In genomic region chr1:103254691-103255090, GRCh38 we compare ENCODE assay signal across 17 cellular contexts.
DNase-seq lines count a peak whose midpoint lies in the region; TF ChIP-seq lines count a peak whose summit lies in the region.
"Had no signal": no experiment of that assay in that cellular context is flagged by ENCODE, and none has a peak within 500 bp of the region (broad histone marks: within the 10 kb centered on the region; RNA-seq: fewer than 3 reads in every experiment).

No MANE protein-coding gene starts in this region.

- no peak for TF ChIP-seq CTCF in HFFc6 (IDR thresholded peaks at IDR 0.05)
- TF ChIP-seq CTCF in brain microvascular endothelial cell (IDR thresholded peaks at IDR 0.05; ENCODE audit: low read depth, low read length, missing control alignments): no peak
- TF ChIP-seq CTCF in fibroblast of lung (conservative IDR thresholded peaks at IDR 0.05 in 1 of 2, IDR thresholded peaks at IDR 0.05 in 1 of 2; ENCODE audit: low read depth in 1 of 2, low read length in 2 of 2): no peak
- no peak for TF ChIP-seq CTCF in osteocyte (IDR thresholded peaks at IDR 0.05)
- no peak for TF ChIP-seq CTCF in BE2C (IDR thresholded peaks at IDR 0.05; ENCODE audit: low read depth, low read length)
- TF ChIP-seq CTCF in progenitor cell of endocrine pancreas (IDR thresholded peaks at IDR 0.05; ENCODE audit: unreplicated experiment): no peak

- H3K4me1 Mint-ChIP-seq in HFFc6 (ENCODE audit: low read depth) (peaks cover 61% of the 10 kb centered on the region), osteocyte (ENCODE audit: unreplicated experiment) (peaks cover 82% of the 10 kb centered on the region), progenitor cell of endocrine pancreas (ENCODE audit: low read depth) (peaks cover 4% of the 10 kb centered on the region)
- no peaks in the 10 kb centered on the region for H3K4me1 Mint-ChIP-seq in activated CD4-positive, alpha-beta memory T cell treated with anti-CD3 and anti-CD28 coated beads for 36 hours (ENCODE audit: low read depth)
- H3K4me1 Mint-ChIP-seq: CD14-positive monocyte, IgD-negative memory B cell had no signal

- peak overlapping the region; percentile 17; the same call in 1 of the 2 replicates for H3K4me3 Mint-ChIP-seq in HFFc6
- peak overlapping the region; percentile 23 for H3K4me3 Mint-ChIP-seq in osteocyte (ENCODE audit: unreplicated experiment)
- H3K4me3 Mint-ChIP-seq in activated CD4-positive, alpha-beta memory T cell treated with anti-CD3 and anti-CD28 coated beads for 36 hours: no peak overlapping the region
- no peak overlapping the region for H3K4me3 Mint-ChIP-seq in progenitor cell of endocrine pancreas (ENCODE audit: low read depth)
- H3K4me3 Mint-ChIP-seq: CD14-positive monocyte; CD8-positive, alpha-beta T cell; IgD-negative memory B cell had no signal

- H3K9me3 Mint-ChIP-seq in HFFc6 (no peaks in the 10 kb centered on the region), osteocyte (ENCODE audit: unreplicated experiment) (peaks cover 4% of the 10 kb centered on the region), progenitor cell of endocrine pancreas (ENCODE audit: low read depth) (peaks cover 3% of the 10 kb centered on the region)
- H3K9me3 Mint-ChIP-seq in activated CD4-positive, alpha-beta memory T cell treated with anti-CD3 and anti-CD28 coated beads for 36 hours: no peaks in the 10 kb centered on the region
- H3K9me3 Mint-ChIP-seq: CD14-positive monocyte had no signal

- in situ Hi-C loops in brain microvascular endothelial cell (cut with HindIII; ENCODE audit: low pct_ligation_motif_present, low sequenced_read_pairs): no loop called here

- no peak overlapping the region for H3K9ac ChIP-seq in fibroblast of lung (ENCODE audit: insufficient read depth, low read length)
- H3K9ac ChIP-seq: GM23248 had no signal

- H4K20me1 ChIP-seq in fibroblast of lung (ENCODE audit: control insufficient read depth, extremely low read depth, insufficient read depth, low read length): no peaks in the 10 kb centered on the region

- intact Hi-C loops in activated CD4-positive, alpha-beta memory T cell treated with anti-CD3 and anti-CD28 coated beads for 36 hours (cut with micrococcal nuclease): no loop called here

- CTCF ChIA-PET in activated CD4-positive, alpha-beta memory T cell treated with anti-CD3 and anti-CD28 coated beads for 36 hours (lab: Charles Lee): no interaction called here

- no peak overlapping the region for H3K4me2 ChIP-seq in fibroblast of lung (ENCODE audit: extremely low read depth, insufficient read depth, low read length)
- H3K4me2 ChIP-seq: A549 had no signal

- DNase-seq in HFFc6 (no peak), brain microvascular endothelial cell (no peak), fibroblast of lung (ENCODE audit: low read depth in 2 of 2) (peak; percentile 19 to 26), osteocyte (ENCODE audit: extremely low spot score, unreplicated experiment) (no peak), germinal center (ENCODE audit: low spot score) (no peak), BE2C (no peak), progenitor cell of endocrine pancreas (ENCODE audit: low spot score, unreplicated experiment) (no peak)
- DNase-seq in activated CD4-positive, alpha-beta memory T cell treated with anti-CD3 and anti-CD28 coated beads for 36 hours: no peak
- DNase-seq: CD8-positive, alpha-beta T cell; COR-L47; DMS153; DMS79 treated with DMSO at 0.1 percent for 48 hours; GF-D8; GM23248 had no signal

- H2AFZ ChIP-seq in fibroblast of lung (ENCODE audit: low read length): no peak overlapping the region
- H2AFZ ChIP-seq: GM23248 had no signal

- H3K27me3 ChIP-seq in brain microvascular endothelial cell (replicated peaks): no peaks in the 10 kb centered on the region
- no peaks in the 10 kb centered on the region for H3K27me3 ChIP-seq in fibroblast of lung (ENCODE audit: control insufficient read depth, insufficient read depth, low read length)
- H3K27me3 ChIP-seq in BE2C: no peaks in the 10 kb centered on the region

- no peaks in the 10 kb centered on the region for H3K4me1 ChIP-seq in fibroblast of lung (ENCODE audit: control insufficient read depth, extremely low read depth, insufficient read depth, low read length)
- H3K4me1 ChIP-seq in BE2C: no peaks in the 10 kb centered on the region

- no peaks in the 10 kb centered on the region for H3K79me2 ChIP-seq in fibroblast of lung (ENCODE audit: control insufficient read depth, insufficient read depth, low read length)

- H3K36me3 ChIP-seq in brain microvascular endothelial cell (replicated peaks) (no peaks in the 10 kb centered on the region), fibroblast of lung (ENCODE audit: control insufficient read depth, insufficient read depth, low read length) (no peaks in the 10 kb centered on the region), BE2C (no peaks in the 10 kb centered on the region)

- peak overlapping the region; percentile 25 for H3K27ac ChIP-seq in brain microvascular endothelial cell
- no peak overlapping the region for H3K27ac ChIP-seq in fibroblast of lung (ENCODE audit: insufficient read depth, low read length)
- H3K27ac ChIP-seq: A549, GM23248 had no signal

- H3K36me3 Mint-ChIP-seq in HFFc6 (ENCODE audit: low read depth) (no peaks in the 10 kb centered on the region; the same call in 1 of the 2 replicates), osteocyte (ENCODE audit: unreplicated experiment) (no peaks in the 10 kb centered on the region), progenitor cell of endocrine pancreas (ENCODE audit: insufficient read depth) (no peaks in the 10 kb centered on the region)
- H3K36me3 Mint-ChIP-seq in activated CD4-positive, alpha-beta memory T cell treated with anti-CD3 and anti-CD28 coated beads for 36 hours: no peaks in the 10 kb centered on the region
- H3K36me3 Mint-ChIP-seq: CD14-positive monocyte; CD8-positive, alpha-beta T cell; IgD-negative memory B cell had no signal

- H3K27me3 Mint-ChIP-seq in HFFc6 (ENCODE audit: insufficient read depth): no peaks in the 10 kb centered on the region
- no peaks in the 10 kb centered on the region for H3K27me3 Mint-ChIP-seq in osteocyte (ENCODE audit: unreplicated experiment)
- no peaks in the 10 kb centered on the region for H3K27me3 Mint-ChIP-seq in activated CD4-positive, alpha-beta memory T cell treated with anti-CD3 and anti-CD28 coated beads for 36 hours
- no peaks in the 10 kb centered on the region for H3K27me3 Mint-ChIP-seq in progenitor cell of endocrine pancreas

- H3K4me3 ChIP-seq in brain microvascular endothelial cell (ENCODE audit: low read depth, low read length) (no peak overlapping the region), fibroblast of lung (replicated peaks in 1 of 4; ENCODE audit: control extremely low read depth in 1 of 4, insufficient read depth in 1 of 4, low read depth in 3 of 4, low read length in 4 of 4) (no peak overlapping the region), BE2C (ENCODE audit: low read depth, low read length) (no peak overlapping the region)
- H3K4me3 ChIP-seq: A549, GM23248 had no signal

- H3K9me3 ChIP-seq in fibroblast of lung (ENCODE audit: control insufficient read depth, insufficient read depth, low read depth, low read length) (no peaks in the 10 kb centered on the region), BE2C (no peaks in the 10 kb centered on the region)
- H3K9me3 ChIP-seq: A549 had no signal

- POLR2A ChIA-PET in activated CD4-positive, alpha-beta memory T cell treated with anti-CD3 and anti-CD28 coated beads for 36 hours (lab: Charles Lee): no interaction called here

- H3K27ac Mint-ChIP-seq in HFFc6: peak overlapping the region; percentile 4; the same call in 1 of the 2 replicates
- H3K27ac Mint-ChIP-seq in osteocyte (ENCODE audit: unreplicated experiment): peak overlapping the region; percentile 86
- H3K27ac Mint-ChIP-seq in activated CD4-positive, alpha-beta memory T cell treated with anti-CD3 and anti-CD28 coated beads for 36 hours: no peak overlapping the region
- no peak overlapping the region for H3K27ac Mint-ChIP-seq in progenitor cell of endocrine pancreas
- H3K27ac Mint-ChIP-seq: CD14-positive monocyte; CD8-positive, alpha-beta T cell; IgD-negative memory B cell had no signal

Comparison
In these comparisons a context has a peak if more than half of its experiments do, and no peak if none do; other contexts are left out.
1. DNase-seq: peak in fibroblast of lung (2 of 2); none in HFFc6 (single experiment), brain microvascular endothelial cell (single experiment), osteocyte (single experiment), germinal center (single experiment), activated CD4-positive, alpha-beta memory T cell treated with anti-CD3 and anti-CD28 coated beads for 36 hours (single experiment), BE2C (single experiment) and progenitor cell of endocrine pancreas (single experiment).
2. H3K27ac Mint-ChIP-seq: peak in HFFc6 (single experiment) and osteocyte (single experiment); none in activated CD4-positive, alpha-beta memory T cell treated with anti-CD3 and anti-CD28 coated beads for 36 hours (single experiment) and progenitor cell of endocrine pancreas (single experiment).
3. H3K4me3 Mint-ChIP-seq: peak in HFFc6 (single experiment) and osteocyte (single experiment); none in activated CD4-positive, alpha-beta memory T cell treated with anti-CD3 and anti-CD28 coated beads for 36 hours (single experiment) and progenitor cell of endocrine pancreas (single experiment).